In genomic region chr7:92691578-92691977, GRCh38 we compare ENCODE assay signal across 8 cellular contexts.
DNase-seq lines count a peak whose midpoint lies in the region; ATAC-seq, FAIRE-seq and TF ChIP-seq lines count a peak whose summit lies in the region.

No MANE protein-coding gene starts in this region.

- H3K36me3 ChIP-seq in adrenal gland (replicated peaks in 1 of 2) (no peaks in the 10 kb centered on the region), kidney (ENCODE audit: control insufficient read depth in 1 of 2, insufficient read depth in 2 of 2, low read length in 2 of 2) (no peaks in the 10 kb centered on the region), upper lobe of right lung (no peaks in the 10 kb centered on the region)

- ATAC-seq in GM18861 (IDR thresholded peaks at IDR 0.05; ENCODE audit: unreplicated experiment) (peak; percentile 90), HG03108 (IDR thresholded peaks at IDR 0.05; ENCODE audit: unreplicated experiment) (peak; percentile 74), upper lobe of right lung (peak; percentile 76)

- 44 to 55% (median 48%) methylated on average over 2 of the region's 2 CpGs for WGBS in adrenal gland, 4 donors

- peaks cover 9 to 34% of the 10 kb centered on the region in 2 donors for H3K4me1 ChIP-seq in adrenal gland (replicated peaks in 1 of 2)
- H3K4me1 ChIP-seq in kidney (ENCODE audit: control insufficient read depth in 1 of 2, insufficient read depth in 1 of 2, low read depth in 1 of 2, low read length in 2 of 2), result peaks cover 0 to 4% of the 10 kb centered on the region in 2 donors
- H3K4me1 ChIP-seq in upper lobe of right lung, result peaks cover 2% of the 10 kb centered on the region

- peak; percentile 49 for FAIRE-seq in kidney (lab: Jason Lieb, UNC)

- DNase-seq in COLO829 (ENCODE audit: low spot score) (peak; percentile 68), NCI-H524 treated with DMSO at 0.1 percent for 48 hours (lab: John Stamatoyannopoulos, UW) (peak; percentile 34), adrenal gland (peak in 1 of 7 donors; percentile 17), kidney (no peak), upper lobe of right lung (no peak), hepatic stellate cell (ENCODE audit: low spot score) (no peak)

- H3K27me3 ChIP-seq in adrenal gland (no peaks in the 10 kb centered on the region), upper lobe of right lung (no peaks in the 10 kb centered on the region)

- intact Hi-C loops in adrenal gland (cut with DNase I), result loop anchor here in 1 of 2 donors (5.0 kb wide), 1 partner anchor 141 kb away; no protein-coding TSS in a partner anchor
- intact Hi-C loops in kidney (cut with DNase I), result no loop called here
- intact Hi-C loops in upper lobe of right lung (cut with DNase I), result no loop called here

- TF ChIP-seq CTCF in adrenal gland (IDR thresholded peaks at IDR 0.05), result peak; percentile 18 to 65 (median 55)
- peak; percentile 40 for TF ChIP-seq CTCF in kidney (IDR thresholded peaks at IDR 0.05; ENCODE audit: borderline replicate concordance, extremely low read depth, insufficient read depth)
- peak; percentile 62 for TF ChIP-seq CTCF in upper lobe of right lung (IDR thresholded peaks at IDR 0.05)

- H3K9ac ChIP-seq in kidney (ENCODE audit: low read length in 2 of 2), result no peak overlapping the region

- H3K4me3 ChIP-seq in adrenal gland (no peak overlapping the region), kidney (ENCODE audit: low read length in 2 of 2) (no peak overlapping the region), upper lobe of right lung (no peak overlapping the region)

- no peak for TF ChIP-seq POLR2A in adrenal gland (IDR thresholded peaks at IDR 0.05)

- H3K9me3 ChIP-seq in adrenal gland (replicated peaks in 1 of 3), result no peaks in the 10 kb centered on the region
- no peaks in the 10 kb centered on the region for H3K9me3 ChIP-seq in kidney (ENCODE audit: control insufficient read depth in 1 of 2, low read length in 2 of 2)
- H3K9me3 ChIP-seq in upper lobe of right lung, result no peaks in the 10 kb centered on the region

- H3K27ac ChIP-seq in adrenal gland (no peak overlapping the region), kidney (ENCODE audit: low read depth in 2 of 2, low read length in 2 of 2) (no peak overlapping the region), upper lobe of right lung (no peak overlapping the region)

Comparison
In these comparisons a context has a peak if more than half of its experiments do, and no peak if none do; other contexts are left out.
1. DNase-seq: peak in COLO829 (single experiment) and NCI-H524 treated with DMSO at 0.1 percent for 48 hours (single experiment); none in kidney (single experiment), upper lobe of right lung (single experiment) and hepatic stellate cell (single experiment).
2. Peak in every context shown above with its lines, with median percentiles within 50 percentile points of each other: ATAC-seq and CTCF ChIP-seq.